In genomic region chr2:96122391-96122790, GRCh38 we compare ENCODE assay signal across 26 cellular contexts. TPM values are rescaled to one million over a fixed set of nuclear protein-coding genes. Genes with fewer than 3 reads are reported as not detected.
"Had no signal": no experiment of that assay in that cellular context is flagged by ENCODE, and none has a peak within 500 bp of the region (broad histone marks: within the 10 kb centered on the region; RNA-seq: fewer than 3 reads in every experiment).

No MANE protein-coding gene starts in this region.

- H3K4me1 ChIP-seq: ascending aorta had no signal

- ATAC-seq: activated CD8-positive, alpha-beta T cell treated with anti-CD3 and anti-CD28 coated beads for 36 hours; body of pancreas; PC-3; T-helper 17 cell; WTC11 had no signal

- H3K27ac ChIP-seq: ascending aorta, body of pancreas, KMS-11 had no signal

- DNase-seq: activated CD4-positive, alpha-beta T cell treated with anti-CD3 and anti-CD28 coated beads for 1 hour; activated CD4-positive, alpha-beta T cell treated with anti-CD3 and anti-CD28 coated beads, Interleukin-2, amount 10 ng/mL, durations not matched to agents 24 days and 14 days; activated CD8-positive, alpha-beta memory T cell treated with anti-CD3 and anti-CD28 coated beads, Interleukin-2, amount 50 U/mL, for 4 hours; activated CD8-positive, alpha-beta T cell treated with anti-CD3 and anti-CD28 coated beads for 36 hours; activated T-cell treated with anti-CD3 and anti-CD28 coated beads, Interleukin-2, amount 50 U/mL, for 72 hours; amniotic stem cell; body of pancreas; central memory CD4-positive, alpha-beta T cell; MM.1S; NCI-H1105; NCI-H1436; NCI-H187; NCI-H2081; NCI-H510A treated with DMSO at 0.1 percent for 48 hours; NCI-H69; PC-3; SHP77 treated with DMSO at 0.1 percent for 48 hours; T-helper 17 cell; T-helper 9 cell had no signal

- H3K9ac ChIP-seq: KMS-11 had no signal

- H3K9me3 ChIP-seq: ascending aorta, body of pancreas had no signal

- H3K27me3 ChIP-seq: ascending aorta, body of pancreas had no signal

- H3K36me3 ChIP-seq: ascending aorta had no signal

- H3K4me2 ChIP-seq: KMS-11 had no signal

- H3K4me3 ChIP-seq: ascending aorta, body of pancreas had no signal

- FAIRE-seq: bronchial epithelial cell, RCC 7860 had no signal

RNA-seq across cellular contexts. Expression of gene ADRA2B, which starts 6.0 kb away (rescaled TPM):
- total RNA-seq: bronchial epithelial cell, PC-3, SK-MEL-5 had no signal

RNA-seq across cellular contexts. Expression of gene ASTL, which starts 15.9 kb away (rescaled TPM):
- total RNA-seq: ascending aorta, body of pancreas, bronchial epithelial cell, chondrocyte, PC-3, SK-MEL-5 had no signal
